9 cellular contexts compared by ENCODE assay signal in the genomic region with DNA sequence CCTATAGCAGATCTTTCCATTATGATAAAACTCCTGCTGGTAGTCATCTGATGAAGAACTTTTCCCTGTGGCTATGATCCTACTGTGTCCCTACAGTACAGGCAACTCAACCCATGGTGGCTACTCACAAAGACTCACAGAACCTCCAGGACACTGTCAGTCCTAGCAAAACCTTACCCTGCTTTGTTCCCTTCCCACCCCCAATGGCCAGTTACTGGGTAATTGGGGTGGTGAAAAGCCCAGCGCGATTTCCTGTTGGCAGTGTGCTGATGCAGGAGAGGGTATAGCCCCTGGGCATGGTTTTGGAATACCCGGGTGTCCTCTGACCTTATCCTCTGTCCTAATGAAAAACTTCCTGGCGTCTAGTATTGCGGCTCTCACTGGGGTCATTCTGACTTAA. TPM values are rescaled to one million over a fixed set of nuclear protein-coding genes. Genes with fewer than 3 reads are reported as not detected.
DNase-seq lines count a peak whose midpoint lies in the region; TF ChIP-seq lines count a peak whose summit lies in the region.
"Had no signal": no experiment of that assay in that cellular context is flagged by ENCODE, and none has a peak within 500 bp of the region (broad histone marks: within the 10 kb centered on the region; RNA-seq: fewer than 3 reads in every experiment).

No MANE protein-coding gene starts in this region.

- peaks cover 6% of the 10 kb centered on the region; the same call in 1 of the 2 replicates for H3K79me2 ChIP-seq in PC-9 (ENCODE audit: low read depth)

- no peak for TF ChIP-seq CTCF in C4-2B (conservative IDR thresholded peaks at IDR 0.05)
- no peak for TF ChIP-seq CTCF in PC-9 (conservative IDR thresholded peaks at IDR 0.05)

- no peak overlapping the region for H4K8ac ChIP-seq in neuronal stem cell (ENCODE audit: low read depth, low read length)

- no peak overlapping the region for H2BK15ac ChIP-seq in neuronal stem cell (ENCODE audit: low read length)

- BruUV-seq in PC-9 (replicated peaks; lab: Mats Ljungman, UMichigan): no TSS peak

- CTCF ChIA-PET in PC-9 (lab: Charles Lee): no interaction called here

- H3K9me3 ChIP-seq in PC-9 (ENCODE audit: insufficient read depth, low read depth) (peaks cover 21% of the 10 kb centered on the region), esophagus (ENCODE audit: control insufficient read depth in 2 of 2, insufficient read depth in 1 of 2, low read depth in 1 of 2, low read length in 1 of 2) (peaks cover 0 to 3% of the 10 kb centered on the region in 2 donors), neuronal stem cell (replicated peaks in 1 of 2; ENCODE audit: control insufficient read depth in 2 of 2, insufficient read depth in 1 of 2, low read depth in 1 of 2, low read length in 2 of 2) (peaks cover 2 to 9% of the 10 kb centered on the region in 2 donors)

- H2AFZ ChIP-seq in PC-9 (peak overlapping the region; percentile 89; the same call in 1 of the 2 replicates), neuronal stem cell (ENCODE audit: low read length) (peak overlapping the region; percentile 90)

- no peak overlapping the region for H2BK5ac ChIP-seq in neuronal stem cell (ENCODE audit: low read length)

- H3K79me1 ChIP-seq in neuronal stem cell (ENCODE audit: low read depth, low read length): no peaks in the 10 kb centered on the region

- no peak overlapping the region for H2BK12ac ChIP-seq in neuronal stem cell (ENCODE audit: low read length)

- H3K14ac ChIP-seq in neuronal stem cell (ENCODE audit: low read length): no peak overlapping the region

- H3K27me3 ChIP-seq in PC-9 (ENCODE audit: insufficient read depth, low read depth) (no peaks in the 10 kb centered on the region), esophagus (ENCODE audit: control insufficient read depth in 1 of 2, insufficient read depth in 2 of 2, low read length in 2 of 2) (no peaks in the 10 kb centered on the region), neuronal stem cell (ENCODE audit: control insufficient read depth in 3 of 3, insufficient read depth in 3 of 3, low read depth in 1 of 3, low read length in 3 of 3) (no peaks in the 10 kb centered on the region)

- H3K4me2 ChIP-seq in PC-9: peak overlapping the region; percentile 82
- H3K4me2 ChIP-seq in neuronal stem cell (ENCODE audit: insufficient read depth, low read length, poor library complexity, severe bottlenecking): peak overlapping the region; percentile 56

- no peak overlapping the region for H4K91ac ChIP-seq in neuronal stem cell (ENCODE audit: low read depth, low read length, poor library complexity)

- no peak overlapping the region for H3K9ac ChIP-seq in neuronal stem cell (ENCODE audit: low read depth, low read length, poor library complexity)

- POLR2A ChIA-PET in PC-9 (lab: Charles Lee; ENCODE audit: unreplicated experiment): no interaction called here

- WGBS in esophagus, 2 donors: 38 to 39% methylated on average over 5 of the region's 5 CpGs
- no CpG with 5 or more reads among the region's 5 CpGs for WGBS in neuronal stem cell (ENCODE audit: extremely low coverage in 2 of 2, insufficient read length in 2 of 2, insufficient replicate concordance in 1 of 2), 2 donors

- no peaks in the 10 kb centered on the region for H3K36me3 ChIP-seq in PC-9 (ENCODE audit: low read depth)
- no peaks in the 10 kb centered on the region for H3K36me3 ChIP-seq in esophagus (ENCODE audit: control insufficient read depth in 2 of 2, insufficient read depth in 2 of 2, low read length in 1 of 2)
- peaks cover 0 to 9% of the 10 kb centered on the region in 2 donors for H3K36me3 ChIP-seq in neuronal stem cell (replicated peaks in 1 of 2; ENCODE audit: control insufficient read depth in 2 of 2, insufficient read depth in 2 of 2, low read length in 2 of 2)

- peak in 1 of 2 experiments; percentile 4 for DNase-seq in PC-9
- DNase-seq in neuronal stem cell (ENCODE audit: low spot score): no peak
- DNase-seq in NCI-H2227 treated with DMSO at 0.1 percent for 48 hours (lab: John Stamatoyannopoulos, UW): no peak
- no peak for DNase-seq in stimulated activated CD4-positive, alpha-beta T cell treated with anti-CD3 and anti-CD28 coated beads, Interleukin-4, amount 100 ng/mL, for 24 hours
- DNase-seq in NCI-H2107 treated with DMSO at 0.1 percent for 48 hours (lab: John Stamatoyannopoulos, UW; ENCODE audit: unreplicated experiment): no peak
- DNase-seq in stimulated activated CD4-positive, alpha-beta T cell treated with anti-CD3 and anti-CD28 coated beads, Interleukin-4, amount 100 ng/mL, for 4 hours: no peak
- DNase-seq: T-helper 9 cell had no signal

- no peak overlapping the region for H3K18ac ChIP-seq in neuronal stem cell (ENCODE audit: low read length)

- H3K4me1 ChIP-seq in PC-9 (replicated peaks; ENCODE audit: insufficient read depth) (peaks cover 36% of the 10 kb centered on the region), esophagus (ENCODE audit: control insufficient read depth in 2 of 2, insufficient read depth in 2 of 2, low read length in 1 of 2) (peaks cover 0 to 2% of the 10 kb centered on the region in 2 donors), neuronal stem cell (ENCODE audit: control insufficient read depth in 2 of 2, insufficient read depth in 1 of 2, low read depth in 1 of 2, low read length in 2 of 2) (peaks cover 12 to 16% of the 10 kb centered on the region in 2 donors)

- intact Hi-C loops in PC-9 (cut with micrococcal nuclease; ENCODE audit: unreplicated experiment): loop anchor here (1.0 to 2.0 kb wide), 2 partner anchors 106 to 112 kb away; no protein-coding TSS in a partner anchor

- no peak overlapping the region for H3K23ac ChIP-seq in neuronal stem cell (ENCODE audit: low read depth, low read length, poor library complexity)

- no peaks in the 10 kb centered on the region for H4K20me1 ChIP-seq in PC-9 (ENCODE audit: insufficient read depth)

- no peaks in the 10 kb centered on the region for H3K9me2 ChIP-seq in PC-9 (ENCODE audit: insufficient read depth)

- H2AK5ac ChIP-seq in neuronal stem cell (ENCODE audit: low read depth, low read length): no peak overlapping the region

- peaks cover 22% of the 10 kb centered on the region for H3F3A ChIP-seq in PC-9 (ENCODE audit: insufficient read depth, low read depth)

- no peak overlapping the region for H2BK120ac ChIP-seq in neuronal stem cell (ENCODE audit: low read depth, low read length)

- peak overlapping the region; percentile 81 for H3K27ac ChIP-seq in C4-2B
- peak overlapping the region; percentile 66 for H3K27ac ChIP-seq in PC-9
- H3K27ac ChIP-seq in esophagus (ENCODE audit: low read depth in 2 of 2, low read length in 1 of 2): peak overlapping the region; percentile 77 to 87
- H3K27ac ChIP-seq in neuronal stem cell (replicated peaks; ENCODE audit: low read length): no peak overlapping the region

- H3K4me3 ChIP-seq in PC-9 (peak overlapping the region; percentile 77; the same call in 1 of the 2 replicates), esophagus (ENCODE audit: low read depth in 1 of 2, low read length in 2 of 2) (peak overlapping the region in 1 of 2 donors; percentile 74), neuronal stem cell (ENCODE audit: low read length in 2 of 2) (peak overlapping the region in 1 of 2 donors; percentile 54)

- no peak overlapping the region for H3K4ac ChIP-seq in neuronal stem cell (ENCODE audit: low read length)

RNA-seq across cellular contexts. Expression of a gene that starts 0.5 kb away (rescaled TPM):
- 2.1 and 2.6 TPM in 2 replicates for total RNA-seq in PC-9 (2021)
- 1 to 10 TPM; 1.6 TPM for polyA plus RNA-seq in esophagus
- 12.4 TPM for polyA plus RNA-seq in neuronal stem cell (2013, experiment 1 of 2)
- 12.5 TPM for polyA plus RNA-seq in neuronal stem cell (2013, experiment 2 of 2)
